In the genomic region with DNA sequence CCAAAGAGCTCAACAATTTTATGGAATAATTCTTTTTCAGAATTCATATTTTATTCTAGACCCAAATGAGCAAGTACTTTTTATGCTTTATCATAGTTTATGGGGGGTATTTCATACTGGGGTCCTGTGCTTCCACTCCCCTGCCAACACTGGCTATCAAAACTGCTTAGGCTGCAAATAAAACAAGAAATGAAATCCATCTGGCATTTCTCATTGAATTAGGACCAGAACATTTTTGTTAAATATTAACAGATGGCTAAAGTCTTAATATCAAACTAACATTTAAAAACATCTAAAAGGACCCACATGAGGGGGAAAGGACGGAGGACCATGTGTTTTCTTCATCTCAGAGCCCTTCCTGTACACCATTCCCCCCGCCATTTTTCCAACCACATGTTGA, we compare ENCODE assay signal across 35 cellular contexts.
"Had no signal": no experiment of that assay in that cellular context is flagged by ENCODE, and none has a peak within 500 bp of the region (broad histone marks: within the 10 kb centered on the region; RNA-seq: fewer than 3 reads in every experiment).

No MANE protein-coding gene starts in this region.

- H3K4me1 ChIP-seq: colonic mucosa had no signal

- H3K9me3 Mint-ChIP-seq: activated B cell treated with CpG ODN at 0.5 μM for 24 hours; activated CD8-positive, alpha-beta T cell treated with anti-CD3 and anti-CD28 coated beads for 36 hours; activated naive CD4-positive, alpha-beta T cell treated with anti-CD3 and anti-CD28 coated beads, Interleukin-2, amount 50 U/mL, for 24 hours; activated naive CD8-positive, alpha-beta T cell treated with anti-CD3 and anti-CD28 coated beads, Interleukin-2, amount 50 U/mL, for 24 hours; activated T-cell treated with anti-CD3 and anti-CD28 coated beads, Interleukin-2, amount 50 U/mL, for 4 hours; activated T-helper 17 cell treated with anti-CD3 and anti-CD28 coated beads, Interleukin-2, amount 50 U/mL, for 72 hours; dendritic cell treated with granulocyte-macrophage colony-stimulating factor and Interleukin-4, amounts not matched to agents 40 ng/mL and 50 ng/mL, for 4 days; endodermal cell had no signal

- H3K4me1 Mint-ChIP-seq: endodermal cell had no signal

- H3K36me3 ChIP-seq: adrenal gland, colonic mucosa, esophagus muscularis mucosa, heart left ventricle, WERI-Rb-1 had no signal

- H3K27me3 Mint-ChIP-seq: activated B cell treated with CpG ODN at 0.5 μM for 24 hours; activated CD8-positive, alpha-beta T cell treated with anti-CD3 and anti-CD28 coated beads for 36 hours; activated naive CD4-positive, alpha-beta T cell treated with anti-CD3 and anti-CD28 coated beads, Interleukin-2, amount 50 U/mL, for 24 hours; activated naive CD8-positive, alpha-beta T cell treated with anti-CD3 and anti-CD28 coated beads for 36 hours; activated naive CD8-positive, alpha-beta T cell treated with anti-CD3 and anti-CD28 coated beads, Interleukin-2, amount 50 U/mL, for 24 hours; activated T-helper 17 cell treated with anti-CD3 and anti-CD28 coated beads, Interleukin-2, amount 50 U/mL, for 72 hours; dendritic cell treated with granulocyte-macrophage colony-stimulating factor and Interleukin-4, amounts not matched to agents 40 ng/mL and 50 ng/mL, for 4 days; T-helper 17 cell had no signal

- H3K27ac ChIP-seq: adrenal gland, body of pancreas, colonic mucosa, esophagus muscularis mucosa, heart left ventricle, WERI-Rb-1 had no signal

- H3K27ac Mint-ChIP-seq: activated B cell treated with CpG ODN at 0.5 μM for 24 hours; activated CD8-positive, alpha-beta T cell treated with anti-CD3 and anti-CD28 coated beads for 36 hours; activated naive CD4-positive, alpha-beta T cell treated with anti-CD3 and anti-CD28 coated beads, Interleukin-2, amount 50 U/mL, for 24 hours; activated naive CD8-positive, alpha-beta T cell treated with anti-CD3 and anti-CD28 coated beads for 36 hours; activated naive CD8-positive, alpha-beta T cell treated with anti-CD3 and anti-CD28 coated beads, Interleukin-2, amount 50 U/mL, for 24 hours; activated T-helper 17 cell treated with anti-CD3 and anti-CD28 coated beads, Interleukin-2, amount 50 U/mL, for 72 hours; dendritic cell treated with granulocyte-macrophage colony-stimulating factor and Interleukin-4, amounts not matched to agents 40 ng/mL and 50 ng/mL, for 4 days; endodermal cell; T-helper 17 cell; T-helper 2 cell treated with Interferon-gamma antibody and Interleukin-4, amounts not matched to agents 5 μg/mL and 100 μg/mL, for 36 hours had no signal

- H3K27me3 ChIP-seq: adrenal gland, body of pancreas, colonic mucosa, dorsolateral prefrontal cortex, esophagus muscularis mucosa, heart left ventricle had no signal

- H3K9me3 ChIP-seq: adrenal gland, body of pancreas, colonic mucosa, esophagus muscularis mucosa, heart left ventricle had no signal

- DNase-seq: activated B cell treated with CpG ODN at 0.5 μM for 24 hours; activated CD4-positive, alpha-beta T cell treated with anti-CD3 and anti-CD28 coated beads for 48 hours; activated CD4-positive, alpha-beta T cell treated with anti-CD3 and anti-CD28 coated beads, Interleukin-2, amount 50 U/mL, for 1 hour; activated CD4-positive, alpha-beta T cell treated with anti-CD3 and anti-CD28 coated beads, Interleukin-2, amount 50 U/mL, for 48 hours; activated CD8-positive, alpha-beta memory T cell treated with anti-CD3 and anti-CD28 coated beads for 24 hours; activated CD8-positive, alpha-beta T cell treated with anti-CD3 and anti-CD28 coated beads for 36 hours; activated effector memory CD4-positive, alpha-beta T cell treated with Interleukin-2 at 50 U/mL for 16 hours; activated gamma-delta T cell treated with Interleukin-2 at 50 U/mL for 16 hours; activated naive CD4-positive, alpha-beta T cell treated with Interleukin-2 at 50 U/mL for 16 hours; activated naive CD8-positive, alpha-beta T cell treated with anti-CD3 and anti-CD28 coated beads for 36 hours; activated naive CD8-positive, alpha-beta T cell treated with anti-CD3 and anti-CD28 coated beads, Interleukin-2, amount 50 U/mL, for 24 hours; activated T-cell treated with anti-CD3 and anti-CD28 coated beads, Interleukin-2, amount 50 U/mL, for 4 hours; adrenal gland; amygdala; aorta; body of pancreas; caudate nucleus; colonic mucosa; dorsolateral prefrontal cortex; effector memory CD4-positive, alpha-beta T cell; endodermal cell; erythroblast; foreskin melanocyte; glutamatergic neuron; heart left ventricle; T-helper 1 cell; T-helper 17 cell; T1000; WERI-Rb-1 had no signal

- H3K4me3 ChIP-seq: adrenal gland, body of pancreas, colonic mucosa, dorsolateral prefrontal cortex, esophagus muscularis mucosa, heart left ventricle had no signal

- ATAC-seq: activated CD4-positive, CD25-positive, alpha-beta regulatory T cell treated with anti-CD3 and anti-CD28 coated beads, Interleukin-2, amount 50 U/mL, for 24 hours; activated CD8-positive, alpha-beta T cell treated with anti-CD3 and anti-CD28 coated beads for 36 hours; activated naive CD8-positive, alpha-beta T cell treated with anti-CD3 and anti-CD28 coated beads, Interleukin-2, amount 50 U/mL, for 24 hours; activated T-cell treated with anti-CD3 and anti-CD28 coated beads, Interleukin-2, amount 50 U/mL, for 4 hours; activated T-helper 17 cell treated with anti-CD3 and anti-CD28 coated beads, Interleukin-2, amount 50 U/mL, for 72 hours; body of pancreas; heart left ventricle; T-helper 17 cell had no signal

- H3K4me3 Mint-ChIP-seq: activated B cell treated with CpG ODN at 0.5 μM for 24 hours; activated CD8-positive, alpha-beta T cell treated with anti-CD3 and anti-CD28 coated beads for 36 hours; activated naive CD4-positive, alpha-beta T cell treated with anti-CD3 and anti-CD28 coated beads, Interleukin-2, amount 50 U/mL, for 24 hours; activated naive CD8-positive, alpha-beta T cell treated with anti-CD3 and anti-CD28 coated beads for 36 hours; activated naive CD8-positive, alpha-beta T cell treated with anti-CD3 and anti-CD28 coated beads, Interleukin-2, amount 50 U/mL, for 24 hours; activated T-cell treated with anti-CD3 and anti-CD28 coated beads, Interleukin-2, amount 50 U/mL, for 4 hours; activated T-helper 17 cell treated with anti-CD3 and anti-CD28 coated beads, Interleukin-2, amount 50 U/mL, for 72 hours; dendritic cell treated with granulocyte-macrophage colony-stimulating factor and Interleukin-4, amounts not matched to agents 40 ng/mL and 50 ng/mL, for 4 days; endodermal cell; T-helper 17 cell; T-helper 2 cell treated with Interferon-gamma antibody and Interleukin-4, amounts not matched to agents 5 μg/mL and 100 μg/mL, for 36 hours had no signal

- H3K36me3 Mint-ChIP-seq: activated naive CD4-positive, alpha-beta T cell treated with anti-CD3 and anti-CD28 coated beads, Interleukin-2, amount 50 U/mL, for 24 hours had no signal
